9 cellular contexts compared by ENCODE assay signal in the genomic region with DNA sequence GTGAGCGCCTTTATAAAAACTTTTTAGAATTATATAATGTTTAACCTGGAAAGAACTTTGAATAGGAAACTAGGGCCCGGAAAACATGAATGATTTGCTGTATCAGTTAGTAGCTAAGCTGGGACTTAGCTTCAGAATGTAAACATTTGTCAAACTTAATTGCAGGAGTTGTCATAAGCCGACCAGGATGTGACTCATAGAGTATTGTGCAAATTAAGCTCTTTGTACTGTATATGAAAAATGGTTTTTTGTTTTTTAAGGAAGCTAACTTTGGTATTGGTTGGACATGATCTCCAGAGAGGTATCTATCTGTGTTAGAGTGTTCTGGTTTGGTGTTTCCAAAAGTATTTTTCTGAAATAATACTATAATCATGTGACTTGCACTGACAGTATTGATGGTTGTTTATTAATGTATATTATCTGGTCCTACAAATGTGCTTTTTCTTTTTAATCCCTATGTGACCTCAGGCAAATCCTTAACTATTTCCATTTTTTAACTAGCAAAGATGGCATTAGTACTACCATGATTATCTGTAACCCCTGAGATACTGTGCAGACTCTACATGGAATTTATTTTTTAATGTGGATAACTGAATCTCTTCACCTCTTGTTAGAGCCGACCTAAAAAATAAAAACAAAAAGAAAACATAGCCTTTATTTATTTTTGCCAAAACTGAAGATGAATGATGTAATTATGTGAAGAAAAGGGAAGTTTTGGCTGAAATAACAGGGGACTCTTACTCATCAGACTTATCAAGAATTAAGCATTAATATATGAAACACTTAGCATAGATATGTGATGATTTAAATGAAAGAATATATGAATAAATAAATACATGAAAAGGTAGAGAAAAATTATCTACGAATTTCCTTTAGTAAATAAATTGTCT. TPM values are rescaled to one million over a fixed set of nuclear protein-coding genes. Genes with fewer than 3 reads are reported as not detected.
A peak's percentile ranks its signal among the peaks of the same experiment; 100 is the strongest.
DNase-seq lines count a peak whose midpoint lies in the region; ATAC-seq lines count a peak whose summit lies in the region.
"Had no signal": no experiment of that assay in that cellular context is flagged by ENCODE, and none has a peak within 500 bp of the region (broad histone marks: within the 10 kb centered on the region; RNA-seq: fewer than 3 reads in every experiment).

No MANE protein-coding gene starts in this region.

- H3K4me1 Mint-ChIP-seq in activated T-cell treated with anti-CD3 and anti-CD28 coated beads, Interleukin-2, amount 50 U/mL, for 72 hours (ENCODE audit: low read depth): peaks cover 30% of the 10 kb centered on the region
- peaks cover 10 to 23% of the 10 kb centered on the region in 2 donors for H3K4me1 Mint-ChIP-seq in stimulated activated naive B cell treated with anti-CD40 and anti-IgM and Interleukin-4, amounts not matched to agents 10 μg/mL and 1 μg/mL and 100 μg/mL, for 72 hours

- peak overlapping the region; percentile 97 for H3K27ac Mint-ChIP-seq in activated T-cell treated with anti-CD3 and anti-CD28 coated beads, Interleukin-2, amount 50 U/mL, for 72 hours
- peak overlapping the region; percentile 47 for H3K27ac Mint-ChIP-seq in stimulated activated naive B cell treated with anti-CD40 and anti-IgM and Interleukin-4, amounts not matched to agents 10 μg/mL and 1 μg/mL and 100 μg/mL, for 72 hours

- peaks cover 6 to 12% of the 10 kb centered on the region in 2 donors for H3K36me3 Mint-ChIP-seq in activated T-cell treated with anti-CD3 and anti-CD28 coated beads, Interleukin-2, amount 50 U/mL, for 72 hours (ENCODE audit: insufficient read depth in 2 of 2)
- H3K36me3 Mint-ChIP-seq in stimulated activated naive B cell treated with anti-CD40 and anti-IgM and Interleukin-4, amounts not matched to agents 10 μg/mL and 1 μg/mL and 100 μg/mL, for 72 hours: peaks cover 14 to 18% of the 10 kb centered on the region in 2 donors

- H3K27me3 Mint-ChIP-seq in activated T-cell treated with anti-CD3 and anti-CD28 coated beads, Interleukin-2, amount 50 U/mL, for 72 hours (ENCODE audit: low read depth): no peaks in the 10 kb centered on the region
- no peaks in the 10 kb centered on the region for H3K27me3 Mint-ChIP-seq in stimulated activated naive B cell treated with anti-CD40 and anti-IgM and Interleukin-4, amounts not matched to agents 10 μg/mL and 1 μg/mL and 100 μg/mL, for 72 hours

- H3K4me3 Mint-ChIP-seq in activated T-cell treated with anti-CD3 and anti-CD28 coated beads, Interleukin-2, amount 50 U/mL, for 72 hours: peak overlapping the region; percentile 11 to 32
- no peak overlapping the region for H3K4me3 Mint-ChIP-seq in stimulated activated naive B cell treated with anti-CD40 and anti-IgM and Interleukin-4, amounts not matched to agents 10 μg/mL and 1 μg/mL and 100 μg/mL, for 72 hours

- DNase-seq in activated T-cell treated with anti-CD3 and anti-CD28 coated beads, Interleukin-2, amount 50 U/mL, for 72 hours: no peak
- no peak for DNase-seq in activated T-cell treated with anti-CD3 and anti-CD28 coated beads, Interleukin-2, amount 50 U/mL, for 48 hours
- peak; percentile 40 for DNase-seq in RPMI7951 (ENCODE audit: low read depth)
- peak; percentile 85 for DNase-seq in fibroblast of peridontal ligament (ENCODE audit: extremely low read depth)
- no peak for DNase-seq in stimulated activated naive B cell treated with anti-CD40 and anti-IgM and Interleukin-4, amounts not matched to agents 10 μg/mL and 1 μg/mL and 100 μg/mL, for 72 hours
- no peak for DNase-seq in NCI-H2171 (lab: John Stamatoyannopoulos, UW)
- no peak for DNase-seq in NCI-H128 (lab: John Stamatoyannopoulos, UW; ENCODE audit: unreplicated experiment)
- no peak for DNase-seq in GDM1 (lab: John Stamatoyannopoulos, UW)
- DNase-seq: Caco-2 had no signal

- ATAC-seq in activated T-cell treated with anti-CD3 and anti-CD28 coated beads, Interleukin-2, amount 50 U/mL, for 72 hours (replicated peaks in 1 of 2): peak; percentile 72 to 86
- ATAC-seq in stimulated activated naive B cell treated with anti-CD40 and anti-IgM and Interleukin-4, amounts not matched to agents 10 μg/mL and 1 μg/mL and 100 μg/mL, for 72 hours (replicated peaks): no peak

- no peaks in the 10 kb centered on the region for H3K9me3 Mint-ChIP-seq in activated T-cell treated with anti-CD3 and anti-CD28 coated beads, Interleukin-2, amount 50 U/mL, for 72 hours
- no peaks in the 10 kb centered on the region for H3K9me3 Mint-ChIP-seq in stimulated activated naive B cell treated with anti-CD40 and anti-IgM and Interleukin-4, amounts not matched to agents 10 μg/mL and 1 μg/mL and 100 μg/mL, for 72 hours

RNA-seq across cellular contexts. Expression of a gene that starts 11.7 kb away (rescaled TPM):
- 10 to 100 TPM; 48.7 to 57.7 TPM for total RNA-seq in activated T-cell treated with anti-CD3 and anti-CD28 coated beads, Interleukin-2, amount 50 U/mL, for 72 hours
- total RNA-seq in RPMI7951 (2014; rRNA removed; shearing (Covaris generic)): 38.0 and 39.0 TPM in 2 replicates

RNA-seq across cellular contexts. Expression of a gene that starts 24.7 kb away (rescaled TPM):
- total RNA-seq in activated T-cell treated with anti-CD3 and anti-CD28 coated beads, Interleukin-2, amount 50 U/mL, for 72 hours: under 1 TPM; 0.55 to 0.58 TPM
- not detected in 2 replicates for total RNA-seq in RPMI7951 (2014; rRNA removed; shearing (Covaris generic))
- total RNA-seq: Caco-2 had no signal

Comparison
In these comparisons a context has a peak if more than half of its experiments do, and no peak if none do; other contexts are left out.
1. ATAC-seq: peak in activated T-cell treated with anti-CD3 and anti-CD28 coated beads, Interleukin-2, amount 50 U/mL, for 72 hours (2 of 2); none in stimulated activated naive B cell treated with anti-CD40 and anti-IgM and Interleukin-4, amounts not matched to agents 10 μg/mL and 1 μg/mL and 100 μg/mL, for 72 hours (0 of 2).
2. DNase-seq: peak in RPMI7951 (single experiment) and fibroblast of peridontal ligament (single experiment); none in activated T-cell treated with anti-CD3 and anti-CD28 coated beads, Interleukin-2, amount 50 U/mL, for 72 hours (0 of 2), activated T-cell treated with anti-CD3 and anti-CD28 coated beads, Interleukin-2, amount 50 U/mL, for 48 hours (0 of 2), stimulated activated naive B cell treated with anti-CD40 and anti-IgM and Interleukin-4, amounts not matched to agents 10 μg/mL and 1 μg/mL and 100 μg/mL, for 72 hours (single experiment), NCI-H2171 (single experiment), NCI-H128 (single experiment) and GDM1 (single experiment).
3. H3K4me3 Mint-ChIP-seq: peak in activated T-cell treated with anti-CD3 and anti-CD28 coated beads, Interleukin-2, amount 50 U/mL, for 72 hours (2 of 2); none in stimulated activated naive B cell treated with anti-CD40 and anti-IgM and Interleukin-4, amounts not matched to agents 10 μg/mL and 1 μg/mL and 100 μg/mL, for 72 hours (0 of 2).